In genomic region chr10:49761789-49762565, GRCh38 we compare ENCODE assay signal across 8 cellular contexts. TPM values are rescaled to one million over a fixed set of nuclear protein-coding genes. Genes with fewer than 3 reads are reported as not detected.
DNase-seq lines count a peak whose midpoint lies in the region; ATAC-seq and TF ChIP-seq lines count a peak whose summit lies in the region.

Gene OGDHL (minus strand): TSS chr10:49762323. CDS start chr10:49758592, 3,731 bp downstream.

- H3K27ac ChIP-seq in Karpas-422 (ENCODE audit: low read length), result no peak within 1 kb of the TSS

- H3K9me2 ChIP-seq in Karpas-422 (replicated peaks; ENCODE audit: insufficient read depth, low read length), result no peaks in the 10 kb centered on the region

- H3K4me1 Mint-ChIP-seq in T-helper 2 cell treated with Interferon-gamma antibody and Interleukin-4, amounts not matched to agents 5 μg/mL and 100 μg/mL, for 36 hours (ENCODE audit: low read depth), result no peaks in the 10 kb centered on the region
- no peaks in the 10 kb centered on the region for H3K4me1 Mint-ChIP-seq in chondrocyte (ENCODE audit: low read depth)

- H3K9ac ChIP-seq in Karpas-422 (ENCODE audit: low read length), result peak within 1 kb of the TSS; percentile 60

- H3K4me3 Mint-ChIP-seq in T-helper 2 cell treated with Interferon-gamma antibody and Interleukin-4, amounts not matched to agents 5 μg/mL and 100 μg/mL, for 36 hours, result peak within 1 kb of the TSS; percentile 26
- peak within 1 kb of the TSS; percentile 59 for H3K4me3 Mint-ChIP-seq in chondrocyte (ENCODE audit: unreplicated experiment)

- 0 out of 2 replicates have a peak, but pooled peaks cover 4% of the 10 kb centered on the region for H4K20me1 ChIP-seq in Karpas-422 (ENCODE audit: insufficient read depth, low read depth, low read length)

- H3K4me1 ChIP-seq in Karpas-422 (ENCODE audit: low read length), result no peaks in the 10 kb centered on the region

- no peaks in the 10 kb centered on the region for H3K79me2 ChIP-seq in Karpas-422 (ENCODE audit: low read length)

- H3K36me3 Mint-ChIP-seq in T-helper 2 cell treated with Interferon-gamma antibody and Interleukin-4, amounts not matched to agents 5 μg/mL and 100 μg/mL, for 36 hours (ENCODE audit: low read depth), result no peaks in the 10 kb centered on the region
- H3K36me3 Mint-ChIP-seq in chondrocyte (ENCODE audit: low read depth), result no peaks in the 10 kb centered on the region

- no peak within 1 kb of the TSS for H2AFZ ChIP-seq in Karpas-422 (ENCODE audit: low read length)

- H3K9me3 Mint-ChIP-seq in T-helper 2 cell treated with Interferon-gamma antibody and Interleukin-4, amounts not matched to agents 5 μg/mL and 100 μg/mL, for 36 hours, result no peaks in the 10 kb centered on the region
- H3K9me3 Mint-ChIP-seq in chondrocyte (ENCODE audit: low read depth), result peaks cover 6% of the 10 kb centered on the region

- H3K27ac Mint-ChIP-seq in T-helper 2 cell treated with Interferon-gamma antibody and Interleukin-4, amounts not matched to agents 5 μg/mL and 100 μg/mL, for 36 hours, result no peak within 1 kb of the TSS
- H3K27ac Mint-ChIP-seq in chondrocyte (ENCODE audit: unreplicated experiment), result no peak within 1 kb of the TSS

- peak within 1 kb of the TSS; percentile 58 for H3K4me2 ChIP-seq in Karpas-422 (ENCODE audit: low read depth, low read length, poor library complexity, severe bottlenecking)

- H3K27me3 ChIP-seq in Karpas-422 (ENCODE audit: low read length), result no peaks in the 10 kb centered on the region

- no peaks in the 10 kb centered on the region for H3K36me3 ChIP-seq in Karpas-422 (ENCODE audit: insufficient read depth, low read length)

- H3K27me3 Mint-ChIP-seq in T-helper 2 cell treated with Interferon-gamma antibody and Interleukin-4, amounts not matched to agents 5 μg/mL and 100 μg/mL, for 36 hours (ENCODE audit: low read depth), result peaks cover 21% of the 10 kb centered on the region
- peaks cover 15% of the 10 kb centered on the region for H3K27me3 Mint-ChIP-seq in chondrocyte (ENCODE audit: low read depth)

- ATAC-seq in GM21390 (IDR thresholded peaks at IDR 0.05; ENCODE audit: unreplicated experiment) (peak; percentile 79), GM21423 (IDR thresholded peaks at IDR 0.05; ENCODE audit: unreplicated experiment) (no peak)

- TF ChIP-seq CTCF in chondrocyte (IDR thresholded peaks at IDR 0.05), result peak; percentile 57

- peak; percentile 24 for DNase-seq in DMS53 treated with DMSO at 0.1 percent for 48 hours (lab: John Stamatoyannopoulos, UW; ENCODE audit: unreplicated experiment)
- DNase-seq in Karpas-422, result peak; percentile 82
- peak; percentile 65 for DNase-seq in T-helper 2 cell treated with Interferon-gamma antibody and Interleukin-4, amounts not matched to agents 5 μg/mL and 100 μg/mL, for 36 hours (ENCODE audit: low spot score)
- no peak for DNase-seq in chondrocyte (ENCODE audit: low spot score)
- DNase-seq in kidney glomerular epithelial cell (lab: John Stamatoyannopoulos, UW), result peak; percentile 31
- DNase-seq in stimulated activated CD4-positive, alpha-beta T cell treated with anti-CD3 and anti-CD28 coated beads, Interleukin-1b, Interleukin-23, amount 100 ng/mL, for 48 hours, result peak; percentile 49

- peaks cover 6% of the 10 kb centered on the region; the same call in 1 of the 2 replicates for H3K9me3 ChIP-seq in Karpas-422 (ENCODE audit: low read length)

- H3K4me3 ChIP-seq in Karpas-422 (ENCODE audit: low read length), result peak within 1 kb of the TSS; percentile 65

RNA-seq across cellular contexts. Expression of gene OGDHL, which starts in this region (rescaled TPM):
- 0.75 and 1.8 TPM in 2 replicates for total RNA-seq in Karpas-422 (2014; rRNA removed; shearing (Covaris generic); ENCODE audit: low replicate concordance)
- total RNA-seq in chondrocyte, result 0.36 to 0.45 TPM (median 0.44 TPM) in 3 replicates
